26 cellular contexts compared by ENCODE assay signal in genomic region chr3:78701537-78701936, GRCh38.
"Had no signal": no experiment of that assay in that cellular context is flagged by ENCODE, and none has a peak within 500 bp of the region (broad histone marks: within the 10 kb centered on the region; RNA-seq: fewer than 3 reads in every experiment).

No MANE protein-coding gene starts in this region.

- H3K4me1 ChIP-seq: pancreas, prostate gland, testis, thyroid gland, transverse colon, upper lobe of left lung, vagina had no signal

- H3K27me3 ChIP-seq: pancreas, sigmoid colon, testis, thyroid gland, transverse colon, upper lobe of left lung, vagina had no signal

- H3K36me3 ChIP-seq: left ventricle myocardium inferior, pancreas, prostate gland, sigmoid colon, thyroid gland, transverse colon, upper lobe of left lung, vagina had no signal

- DNase-seq: hippocampal formation; left ventricle myocardium inferior; midbrain; mucosa of descending colon; naive thymus-derived CD4-positive, alpha-beta T cell; nucleus accumbens; pancreas; posterior cingulate gyrus; retina; right cardiac atrium; sigmoid colon; stimulated activated CD4-positive, alpha-beta T cell treated with anti-CD3 and anti-CD28 coated beads, Interleukin-1b, Interleukin-23, amount 100 ng/mL, for 48 hours; stimulated activated CD4-positive, alpha-beta T cell treated with anti-CD3 and anti-CD28 coated beads, Interleukin-2, amount 100 ng/mL, for 48 hours; stimulated activated CD4-positive, alpha-beta T cell treated with anti-CD3 and anti-CD28 coated beads, Interleukin-4, amount 100 ng/mL, for 4 hours; stimulated activated CD8-positive, alpha-beta memory T cell treated with anti-CD3 and anti-CD28 coated beads, Interleukin-4, amount 100 ng/mL, for 48 hours; stimulated activated naive CD4-positive, alpha-beta T cell treated with Interleukin-2 at 50 U/mL for 16 hours; stimulated activated naive CD8-positive, alpha-beta T cell treated with anti-CD3 and anti-CD28 coated beads, Interleukin-15, amount 100 ng/mL, for 72 hours; testis; thyroid gland; transverse colon; upper lobe of left lung had no signal

- H3K27ac ChIP-seq: left ventricle myocardium inferior, pancreas, prostate gland, sigmoid colon, testis, thyroid gland, transverse colon, upper lobe of left lung, vagina had no signal

- H3K9me3 ChIP-seq: left ventricle myocardium inferior, mucosa of descending colon, pancreas, prostate gland, sigmoid colon, testis, thyroid gland, transverse colon, upper lobe of left lung, vagina had no signal

- ATAC-seq: mucosa of descending colon; naive thymus-derived CD4-positive, alpha-beta T cell; natural killer cell treated with Interleukin-12 subunit alpha and Interleukin-12 subunit beta and Interleukin-15 and Interleukin-18, amount 100 ng/mL, for 72 hours; pancreas; stimulated activated memory B cell treated with anti-CD40 and anti-IgM and Interleukin-4, amounts not matched to agents 10 μg/mL and 1 μg/mL and 100 μg/mL, for 72 hours; stimulated activated naive CD8-positive, alpha-beta T cell treated with anti-CD3 and anti-CD28 coated beads, Interleukin-15, amount 100 ng/mL, for 72 hours had no signal

- H3K4me3 ChIP-seq: left ventricle myocardium inferior, mucosa of descending colon, pancreas, prostate gland, sigmoid colon, smooth muscle cell, testis, thyroid gland, transverse colon, upper lobe of left lung, vagina had no signal

- H3K4me2 ChIP-seq: smooth muscle cell had no signal
